In genomic region chr19:47600246-47601179, GRCh38 we compare ENCODE assay signal across 1 cellular context.
TF ChIP-seq lines count a peak whose summit lies in the region.

No MANE protein-coding gene starts in this region.

TF ChIP-seq in GM12878, 131 proteins besides CTCF, POLR2A, EP300 and RAD21 (continued from another document and continues in another):
- peak; percentile 14 for TF ChIP-seq PBX3 (IDR thresholded peaks at IDR 0.05; ENCODE audit: insufficient replicate concordance, low read depth, low read length)
- TF ChIP-seq MAX (IDR thresholded peaks at IDR 0.05; ENCODE audit: low read depth, low read length): peak; percentile 80
- peak; percentile 50; the same call in 1 of the 2 replicates for TF ChIP-seq DPF2 (IDR thresholded peaks at IDR 0.05)
- TF ChIP-seq ZNF592 (IDR thresholded peaks at IDR 0.05): no peak
- no peak for TF ChIP-seq CHD4 (IDR thresholded peaks at IDR 0.05)
- TF ChIP-seq BMI1 (IDR thresholded peaks at IDR 0.05; ENCODE audit: borderline replicate concordance): no peak
- TF ChIP-seq SMARCA5 (IDR thresholded peaks at IDR 0.05): peak; percentile 20; the same call in 1 of the 2 replicates
- TF ChIP-seq MEF2A (IDR thresholded peaks at IDR 0.05; ENCODE audit: insufficient read depth, low read depth, low read length): no peak
- TF ChIP-seq IRF5 (IDR thresholded peaks at IDR 0.05; ENCODE audit: borderline replicate concordance): peak; percentile 50; the same call in 1 of the 2 replicates
- TF ChIP-seq ZNF687 (IDR thresholded peaks at IDR 0.05): peak; percentile 36; the same call in 1 of the 2 replicates
- TF ChIP-seq MTA2 (IDR thresholded peaks at IDR 0.05; ENCODE audit: low read depth): no peak
- TF ChIP-seq JUND (IDR thresholded peaks at IDR 0.05; ENCODE audit: low read depth, low read length): 0 out of 2 replicates have a peak, but pooled peaks have one; percentile 35
- TF ChIP-seq MLLT1 (IDR thresholded peaks at IDR 0.05): peak; percentile 28; the same call in 1 of the 2 replicates
- no peak for TF ChIP-seq SRF (IDR thresholded peaks at IDR 0.05; ENCODE audit: low read depth in 2 of 2, low read length in 2 of 2)
- TF ChIP-seq CREB1 (IDR thresholded peaks at IDR 0.05; ENCODE audit: low read depth): peak; percentile 64
- TF ChIP-seq CBFB (IDR thresholded peaks at IDR 0.05; ENCODE audit: low read depth): no peak
- TF ChIP-seq BHLHE40 (IDR thresholded peaks at IDR 0.05; ENCODE audit: borderline replicate concordance in 1 of 2, low read depth in 2 of 2, low read length in 1 of 2): peak in 1 of 2 experiments; percentile 88; a peak in 2 of 4 replicates
- peak; percentile 66; the same call in 1 of the 2 replicates for TF ChIP-seq RFX5 (IDR thresholded peaks at IDR 0.05; ENCODE audit: low read depth, low read length)
- no peak for TF ChIP-seq SREBF1 (IDR thresholded peaks at IDR 0.05; ENCODE audit: low read length)
- TF ChIP-seq MXI1 (IDR thresholded peaks at IDR 0.05; ENCODE audit: low read depth, low read length): peak; percentile 49; the same call in 1 of the 2 replicates
- TF ChIP-seq HDAC6 (IDR thresholded peaks at IDR 0.05; ENCODE audit: unreplicated experiment): peak; percentile 67
- TF ChIP-seq POU2F2 (IDR thresholded peaks at IDR 0.05; ENCODE audit: borderline replicate concordance, low read depth, low read length): peak; percentile 80; the same call in 2 of the 3 replicates
- TF ChIP-seq STAT1 (conservative IDR thresholded peaks at IDR 0.05): peak; percentile 44; the same call in 1 of the 2 replicates
- TF ChIP-seq YBX1 (IDR thresholded peaks at IDR 0.05): no peak
- TF ChIP-seq POLR2AphosphoS2 (IDR thresholded peaks at IDR 0.05; ENCODE audit: low read depth, low read length): peak; percentile 84
- TF ChIP-seq TAF1 (IDR thresholded peaks at IDR 0.05; ENCODE audit: borderline replicate concordance, low read depth, low read length): peak; percentile 84; the same call in 1 of the 2 replicates
- TF ChIP-seq MYB (IDR thresholded peaks at IDR 0.05; ENCODE audit: borderline replicate concordance, low read depth, low read length): peak; percentile 53; the same call in 1 of the 2 replicates
- TF ChIP-seq PKNOX1 (IDR thresholded peaks at IDR 0.05): peak; percentile 49; the same call in 1 of the 2 replicates
- TF ChIP-seq ZBTB4 (CRISPR knock-in tag; IDR thresholded peaks at IDR 0.05): no peak
- TF ChIP-seq TARDBP (IDR thresholded peaks at IDR 0.05; ENCODE audit: borderline replicate concordance): no peak
- TF ChIP-seq CEBPB (IDR thresholded peaks at IDR 0.05; ENCODE audit: borderline replicate concordance in 1 of 2, low read depth in 2 of 2, low read length in 2 of 2): no peak
- TF ChIP-seq MEF2B (IDR thresholded peaks at IDR 0.05; ENCODE audit: partially characterized antibody, poor library complexity, severe bottlenecking): peak; percentile 7
- peak; percentile 68 for TF ChIP-seq SIN3A (IDR thresholded peaks at IDR 0.05; ENCODE audit: low read depth, low read length)
- TF ChIP-seq RUNX3 (IDR thresholded peaks at IDR 0.05; ENCODE audit: low read length): peak; percentile 30; the same call in 1 of the 2 replicates
- 0 out of 2 replicates have a peak, but pooled peaks have one; percentile 31 for TF ChIP-seq NR2F1 (conservative IDR thresholded peaks at IDR 0.05)
- no peak for TF ChIP-seq RELB (IDR thresholded peaks at IDR 0.05; ENCODE audit: low read depth)
- TF ChIP-seq ZBED1 (IDR thresholded peaks at IDR 0.05; ENCODE audit: borderline replicate concordance): no peak
- TF ChIP-seq KLF5 (IDR thresholded peaks at IDR 0.05; ENCODE audit: partially characterized antibody): no peak
- TF ChIP-seq NFIC (IDR thresholded peaks at IDR 0.05; ENCODE audit: low read depth, low read length): no peak
- peak; percentile 79 for TF ChIP-seq YY1 (IDR thresholded peaks at IDR 0.05; ENCODE audit: low read depth, low read length)
- TF ChIP-seq PML (IDR thresholded peaks at IDR 0.05; ENCODE audit: low read length): peak; percentile 51; the same call in 1 of the 2 replicates
- peak; percentile 76 for TF ChIP-seq IKZF1 (conservative IDR thresholded peaks at IDR 0.05)
- TF ChIP-seq RELA (IDR thresholded peaks at IDR 0.05; ENCODE audit: borderline replicate concordance, partially characterized antibody): peak; percentile 27
- TF ChIP-seq GATAD2B (conservative IDR thresholded peaks at IDR 0.05; ENCODE audit: low read depth): peak; percentile 68
